Comparison of ENCODE assay signal across 8 cellular contexts in the genomic region with DNA sequence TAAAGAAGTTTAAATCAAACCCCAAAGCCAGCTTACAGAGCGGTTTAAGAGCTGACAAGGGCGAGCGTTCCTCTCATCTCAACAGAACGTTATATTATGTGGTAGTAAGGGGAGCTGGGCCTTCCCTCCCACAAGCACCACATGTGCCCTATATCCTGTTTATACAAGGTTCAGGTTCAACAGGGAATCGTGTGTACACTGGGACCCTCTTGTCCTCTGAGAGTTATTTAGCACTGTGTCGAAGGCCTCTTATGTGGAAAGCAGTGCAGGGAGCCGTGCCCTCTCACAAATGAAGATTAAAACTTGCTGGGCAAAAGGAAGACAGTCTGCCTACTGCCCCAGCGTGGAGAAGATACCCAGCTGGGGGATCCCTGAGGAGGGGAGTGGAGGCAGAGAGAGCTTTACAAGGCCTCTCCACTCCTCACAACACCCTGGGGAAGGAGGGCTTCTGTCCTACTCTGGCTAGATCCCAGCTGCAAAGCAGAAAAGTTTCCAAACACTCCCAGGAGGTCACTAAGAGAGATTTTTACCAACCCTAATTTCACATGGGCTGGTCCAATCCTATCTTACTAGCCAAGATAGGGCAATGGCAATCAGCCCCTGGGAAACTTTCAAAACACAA. TPM values are rescaled to one million over a fixed set of nuclear protein-coding genes. Genes with fewer than 3 reads are reported as not detected.
DNase-seq lines count a peak whose midpoint lies in the region; ATAC-seq and TF ChIP-seq lines count a peak whose summit lies in the region.

No MANE protein-coding gene starts in this region.

- TF ChIP-seq CTCF in GM13977 (IDR thresholded peaks at IDR 0.05; ENCODE audit: extremely low read depth, insufficient read depth, missing control alignments), result no peak

- CTCF ChIA-PET in activated CD4-positive, alpha-beta memory T cell treated with anti-CD3 and anti-CD28 coated beads, Interleukin-2, amount 10 ng/mL, durations not matched to agents 7 days and 5 days (lab: Charles Lee), result interaction anchor here (0.7 to 1.4 kb wide), 5 partner anchors 21 to 639 kb away, joined by 3 to 5 read pairs (median 3); no protein-coding TSS in a partner anchor

- POLR2A ChIA-PET in activated CD4-positive, alpha-beta memory T cell treated with anti-CD3 and anti-CD28 coated beads, Interleukin-2, amount 10 ng/mL, durations not matched to agents 7 days and 5 days (lab: Charles Lee), result interaction anchor here (0.9 to 13.9 kb wide), 8 partner anchors 11 to 642 kb away, joined by 3 to 144 read pairs (median 4); a partner anchor contains a TSS

- H3K27ac Mint-ChIP-seq in activated naive CD4-positive, alpha-beta T cell treated with anti-CD3 and anti-CD28 coated beads, Interleukin-2, amount 50 U/mL, for 24 hours, result peak overlapping the region; percentile 71
- H3K27ac Mint-ChIP-seq in activated CD4-positive, alpha-beta memory T cell treated with anti-CD3 and anti-CD28 coated beads, Interleukin-2, amount 10 ng/mL, durations not matched to agents 7 days and 5 days, result peak overlapping the region; percentile 75
- peak overlapping the region; percentile 53 to 80 for H3K27ac Mint-ChIP-seq in stimulated activated naive CD8-positive, alpha-beta T cell treated with anti-CD3 and anti-CD28 coated beads, Interleukin-15, amount 100 ng/mL, for 72 hours

- H3K9ac ChIP-seq in iPS-15b (ENCODE audit: low read depth, low read length), result peak overlapping the region; percentile 47

- no peaks in the 10 kb centered on the region for H3K9me3 ChIP-seq in iPS-15b (ENCODE audit: control insufficient read depth, insufficient read depth, low read length)

- H3K27me3 Mint-ChIP-seq in activated naive CD4-positive, alpha-beta T cell treated with anti-CD3 and anti-CD28 coated beads, Interleukin-2, amount 50 U/mL, for 24 hours, result no peaks in the 10 kb centered on the region
- H3K27me3 Mint-ChIP-seq in activated CD4-positive, alpha-beta memory T cell treated with anti-CD3 and anti-CD28 coated beads, Interleukin-2, amount 10 ng/mL, durations not matched to agents 7 days and 5 days, result no peaks in the 10 kb centered on the region
- no peaks in the 10 kb centered on the region for H3K27me3 Mint-ChIP-seq in stimulated activated naive CD8-positive, alpha-beta T cell treated with anti-CD3 and anti-CD28 coated beads, Interleukin-15, amount 100 ng/mL, for 72 hours

- peaks cover 5% of the 10 kb centered on the region for H3K36me3 ChIP-seq in iPS-15b (ENCODE audit: control insufficient read depth, insufficient read depth, low read length)

- no peaks in the 10 kb centered on the region for H3K27me3 ChIP-seq in iPS-15b (ENCODE audit: control insufficient read depth, insufficient read depth, low read length)

- H3K4me1 ChIP-seq in iPS-15b (ENCODE audit: control insufficient read depth, insufficient read depth, low read length), result peaks cover 40% of the 10 kb centered on the region

- peak overlapping the region; percentile 89 for H3K4me3 ChIP-seq in iPS-15b (ENCODE audit: low read depth, low read length)

- H3K4me3 Mint-ChIP-seq in activated naive CD4-positive, alpha-beta T cell treated with anti-CD3 and anti-CD28 coated beads, Interleukin-2, amount 50 U/mL, for 24 hours, result peak overlapping the region; percentile 98
- peak overlapping the region; percentile 98 for H3K4me3 Mint-ChIP-seq in activated CD4-positive, alpha-beta memory T cell treated with anti-CD3 and anti-CD28 coated beads, Interleukin-2, amount 10 ng/mL, durations not matched to agents 7 days and 5 days
- peak overlapping the region; percentile 84 to 97 for H3K4me3 Mint-ChIP-seq in stimulated activated naive CD8-positive, alpha-beta T cell treated with anti-CD3 and anti-CD28 coated beads, Interleukin-15, amount 100 ng/mL, for 72 hours

- no peaks in the 10 kb centered on the region for H3K9me3 Mint-ChIP-seq in activated naive CD4-positive, alpha-beta T cell treated with anti-CD3 and anti-CD28 coated beads, Interleukin-2, amount 50 U/mL, for 24 hours
- no peaks in the 10 kb centered on the region for H3K9me3 Mint-ChIP-seq in activated CD4-positive, alpha-beta memory T cell treated with anti-CD3 and anti-CD28 coated beads, Interleukin-2, amount 10 ng/mL, durations not matched to agents 7 days and 5 days
- H3K9me3 Mint-ChIP-seq in stimulated activated naive CD8-positive, alpha-beta T cell treated with anti-CD3 and anti-CD28 coated beads, Interleukin-15, amount 100 ng/mL, for 72 hours, result no peaks in the 10 kb centered on the region

- no peak for ATAC-seq in stimulated activated naive CD8-positive, alpha-beta T cell treated with anti-CD3 and anti-CD28 coated beads, Interleukin-15, amount 100 ng/mL, for 72 hours
- ATAC-seq in HG02763 (IDR thresholded peaks at IDR 0.05; ENCODE audit: unreplicated experiment), result no peak

- peaks cover 59% of the 10 kb centered on the region for H3K4me1 Mint-ChIP-seq in activated naive CD4-positive, alpha-beta T cell treated with anti-CD3 and anti-CD28 coated beads, Interleukin-2, amount 50 U/mL, for 24 hours
- H3K4me1 Mint-ChIP-seq in activated CD4-positive, alpha-beta memory T cell treated with anti-CD3 and anti-CD28 coated beads, Interleukin-2, amount 10 ng/mL, durations not matched to agents 7 days and 5 days, result peaks cover 68% of the 10 kb centered on the region
- H3K4me1 Mint-ChIP-seq in stimulated activated naive CD8-positive, alpha-beta T cell treated with anti-CD3 and anti-CD28 coated beads, Interleukin-15, amount 100 ng/mL, for 72 hours, result peaks cover 63% of the 10 kb centered on the region

- no peak for DNase-seq in activated naive CD4-positive, alpha-beta T cell treated with anti-CD3 and anti-CD28 coated beads, Interleukin-2, amount 50 U/mL, for 16 hours
- no peak for DNase-seq in activated CD4-positive, alpha-beta memory T cell treated with anti-CD3 and anti-CD28 coated beads, Interleukin-2, amount 10 ng/mL, durations not matched to agents 7 days and 5 days
- DNase-seq in stimulated activated naive CD8-positive, alpha-beta T cell treated with anti-CD3 and anti-CD28 coated beads, Interleukin-15, amount 100 ng/mL, for 72 hours, result no peak
- no peak for DNase-seq in activated CD4-positive, CD25-positive, alpha-beta regulatory T cell treated with anti-CD3 and anti-CD28 coated beads, Interleukin-2, amount 50 U/mL, for 72 hours
- no peak for DNase-seq in GM13977 (ENCODE audit: low spot score)

- peaks cover 13% of the 10 kb centered on the region for H3K36me3 Mint-ChIP-seq in activated naive CD4-positive, alpha-beta T cell treated with anti-CD3 and anti-CD28 coated beads, Interleukin-2, amount 50 U/mL, for 24 hours
- peaks cover 57% of the 10 kb centered on the region for H3K36me3 Mint-ChIP-seq in activated CD4-positive, alpha-beta memory T cell treated with anti-CD3 and anti-CD28 coated beads, Interleukin-2, amount 10 ng/mL, durations not matched to agents 7 days and 5 days (ENCODE audit: low read depth)

- in situ Hi-C loops in GM13977 (cut with MboI; ENCODE audit: low pct_unique_long_range_greater_than_20kb, low sequenced_read_pairs, unreplicated experiment), result loop anchor here (25.0 kb wide), 1 partner anchor 358 kb away; no protein-coding TSS in a partner anchor

RNA-seq across cellular contexts. Expression of a gene that starts 2.9 kb away (rescaled TPM):
- total RNA-seq in activated CD4-positive, alpha-beta memory T cell treated with anti-CD3 and anti-CD28 coated beads, Interleukin-2, amount 10 ng/mL, durations not matched to agents 7 days and 5 days, result 10 to 100 TPM; 59.2 TPM
